8 cellular contexts compared by ENCODE assay signal in genomic region chr15:31263751-31264533, GRCh38.
DNase-seq lines count a peak whose midpoint lies in the region; ATAC-seq, FAIRE-seq and TF ChIP-seq lines count a peak whose summit lies in the region.

No MANE protein-coding gene starts in this region.

- no TSS peak for BruUV-seq in HepG2 (replicated peaks; lab: Mats Ljungman, UMichigan)

- H3K4me1 ChIP-seq in KMS-11 (ENCODE audit: low read depth, poor library complexity, severe bottlenecking) (peaks cover 97% of the 10 kb centered on the region), adrenal gland (replicated peaks in 1 of 2) (peaks cover 6 to 32% of the 10 kb centered on the region in 2 donors), HepG2 (ENCODE audit: insufficient read depth, low read length) (peaks cover 80% of the 10 kb centered on the region)

- 51 to 67% (median 57%) methylated on average over 11 to 24 of the region's 24 CpGs for WGBS in adrenal gland, 4 donors
- 94% methylated on average over 21 of the region's 24 CpGs for WGBS in HepG2 (ENCODE audit: low lambda C conversion rate)

- H3K79me2 ChIP-seq in KMS-11 (ENCODE audit: insufficient read depth, low read depth): no peaks in the 10 kb centered on the region
- no peaks in the 10 kb centered on the region for H3K79me2 ChIP-seq in HepG2 (ENCODE audit: insufficient read depth, low read length)

- ATAC-seq in HepG2: no peak

- H2AFZ ChIP-seq in KMS-11 (ENCODE audit: low read depth) (no peak overlapping the region), HepG2 (ENCODE audit: low read length) (no peak overlapping the region)

- peak; percentile 37 to 89 (median 61) for DNase-seq in T-helper 2 cell
- peak; percentile 45 to 85 (median 67) for DNase-seq in adrenal gland
- DNase-seq in HepG2 (ENCODE audit: low spot score): no peak
- DNase-seq in stimulated activated CD4-positive, alpha-beta T cell treated with anti-CD3 and anti-CD28 coated beads, TNF-alpha, amount 100 ng/mL, for 4 hours (ENCODE audit: low read depth in 3 of 3): peak; percentile 42 to 57 (median 52)
- DNase-seq in foreskin fibroblast: no peak
- DNase-seq in NCI-H526 treated with DMSO at 0.1 percent for 48 hours (lab: John Stamatoyannopoulos, UW): no peak

- intact Hi-C loops in adrenal gland (cut with DNase I): loop anchor here in 1 of 2 donors (5.0 kb wide), 1 partner anchor 52 kb away; no protein-coding TSS in a partner anchor
- intact Hi-C loops in HepG2 (cut with micrococcal nuclease; ENCODE audit: unreplicated experiment): no loop called here

- H3K9me3 ChIP-seq in adrenal gland (replicated peaks in 1 of 3) (no peaks in the 10 kb centered on the region), HepG2 (ENCODE audit: low read length) (no peaks in the 10 kb centered on the region)

- peak overlapping the region; percentile 71 for H3K9ac ChIP-seq in KMS-11
- no peak overlapping the region for H3K9ac ChIP-seq in HepG2 (ENCODE audit: insufficient read depth, low read depth, low read length)

- POLR2A ChIA-PET in HepG2 (lab: Yijun Ruan, JAX): interaction anchor here (0.9 to 3.4 kb wide), 6 partner anchors 11 to 62 kb away, joined by 3 to 26 read pairs (median 14); partner anchors contain the start of gene KLF13

- TF ChIP-seq EP300 in HepG2 (IDR thresholded peaks at IDR 0.05; ENCODE audit: low read depth in 2 of 2, low read length in 2 of 2): no peak
- TF ChIP-seq EP300 in HepG2 (CRISPR knock-in tag; IDR thresholded peaks at IDR 0.05; ENCODE audit: borderline replicate concordance): no peak

- H4K20me1 ChIP-seq in KMS-11 (ENCODE audit: insufficient read depth) (no peaks in the 10 kb centered on the region), HepG2 (ENCODE audit: insufficient read depth, low read length) (no peaks in the 10 kb centered on the region)

- TF ChIP-seq CTCF in GM12873 (IDR thresholded peaks at IDR 0.05; ENCODE audit: insufficient read depth, low read depth, low read length, missing control alignments) (peak; percentile 5), KMS-11 (conservative IDR thresholded peaks at IDR 0.05; ENCODE audit: low read depth, low read length) (no peak), adrenal gland (IDR thresholded peaks at IDR 0.05) (no peak), HepG2 (CRISPR knock-in tag; IDR thresholded peaks at IDR 0.05) (no peak; the same call in 1 of the 2 replicates), foreskin fibroblast (IDR thresholded peaks at IDR 0.05; ENCODE audit: low read depth, low read length) (no peak)

- H3K4me2 ChIP-seq in KMS-11: peak overlapping the region; percentile 67
- H3K4me2 ChIP-seq in HepG2 (ENCODE audit: low read depth, low read length): no peak overlapping the region

- in situ Hi-C loops in HepG2 (cut with HindIII; ENCODE audit: extremely low pct_ligation_motif_present, low pct_unique_long_range_greater_than_20kb): no loop called here

- FAIRE-seq in HepG2 (lab: Jason Lieb, UNC): no peak

- H3K27ac ChIP-seq in KMS-11 (peak overlapping the region; percentile 91), adrenal gland (peak overlapping the region in 4 of 5 donors; percentile 24 to 89 (median 67)), HepG2 (ENCODE audit: extremely low read length, insufficient read depth, low read length) (no peak overlapping the region)

- TF ChIP-seq RAD21 in HepG2 (CRISPR knock-in tag; IDR thresholded peaks at IDR 0.05): no peak

- no peaks in the 10 kb centered on the region for H3K27me3 ChIP-seq in KMS-11 (ENCODE audit: insufficient read depth, low read depth)
- no peaks in the 10 kb centered on the region for H3K27me3 ChIP-seq in adrenal gland
- no peaks in the 10 kb centered on the region for H3K27me3 ChIP-seq in HepG2 (ENCODE audit: control insufficient read depth in 1 of 2, insufficient read depth in 2 of 2, low read length in 2 of 2)

- H3K4me3 ChIP-seq in KMS-11 (IDR thresholded peaks at IDR 0.05; ENCODE audit: insufficient read depth, low read depth, low read length): no peak overlapping the region
- H3K4me3 ChIP-seq in adrenal gland: no peak overlapping the region
- no peak overlapping the region for H3K4me3 ChIP-seq in HepG2 (replicated peaks in 1 of 3; ENCODE audit: insufficient read depth in 1 of 3, low read depth in 2 of 3, low read length in 3 of 3)
- H3K4me3 ChIP-seq in foreskin fibroblast (ENCODE audit: low read depth in 1 of 2, low read length in 2 of 2): no peak overlapping the region

- CTCF ChIA-PET in HepG2 (lab: Yijun Ruan, JAX; ENCODE audit: low intra/inter-chr PET ratio, low total read pairs): no interaction called here

- H3K36me3 ChIP-seq in KMS-11 (ENCODE audit: insufficient read depth): no peaks in the 10 kb centered on the region
- no peaks in the 10 kb centered on the region for H3K36me3 ChIP-seq in adrenal gland (replicated peaks in 1 of 2)
- no peaks in the 10 kb centered on the region for H3K36me3 ChIP-seq in HepG2 (replicated peaks in 1 of 2; ENCODE audit: control insufficient read depth in 1 of 2, insufficient read depth in 2 of 2, low read length in 2 of 2)

- no peak for TF ChIP-seq POLR2A in adrenal gland (IDR thresholded peaks at IDR 0.05)
- TF ChIP-seq POLR2A in HepG2 (IDR thresholded peaks at IDR 0.05; ENCODE audit: insufficient read depth in 1 of 2, low read depth in 2 of 2, low read length in 2 of 2): no peak

TF ChIP-seq in HepG2, 621 proteins besides CTCF, POLR2A, EP300 and RAD21:
- no peak for TF ChIP-seq SPEN (CRISPR knock-in tag; IDR thresholded peaks at IDR 0.05; ENCODE audit: low read depth)
- no peak for TF ChIP-seq ZSCAN31 (CRISPR knock-in tag; IDR thresholded peaks at IDR 0.05; ENCODE audit: low read depth)
- no peak for TF ChIP-seq ZNF264 (CRISPR knock-in tag; IDR thresholded peaks at IDR 0.05)
- TF ChIP-seq ZNF768 (CRISPR knock-in tag; IDR thresholded peaks at IDR 0.05): peak; percentile 25; the same call in 1 of the 2 replicates
- no peak for TF ChIP-seq ZBTB10 (CRISPR knock-in tag; IDR thresholded peaks at IDR 0.05; ENCODE audit: borderline replicate concordance)
- TF ChIP-seq ZNF839 (CRISPR knock-in tag; IDR thresholded peaks at IDR 0.05; ENCODE audit: borderline replicate concordance): no peak
- 0 out of 2 replicates have a peak, but pooled peaks have one; percentile 51 for TF ChIP-seq HNRNPL (IDR thresholded peaks at IDR 0.05; ENCODE audit: low read depth, low read length)
- TF ChIP-seq HNRNPK (IDR thresholded peaks at IDR 0.05; ENCODE audit: low read depth, low read length, poor library complexity, severe bottlenecking): no peak
- TF ChIP-seq SALL2 (CRISPR knock-in tag; IDR thresholded peaks at IDR 0.05): no peak
- TF ChIP-seq DNMT1 (CRISPR knock-in tag; IDR thresholded peaks at IDR 0.05): no peak
- TF ChIP-seq RBAK (CRISPR knock-in tag; IDR thresholded peaks at IDR 0.05): no peak

Comparison
In these comparisons a context has a peak if more than half of its experiments do, and no peak if none do; other contexts are left out.
1. DNase-seq: peak in T-helper 2 cell (5 of 5), adrenal gland (7 of 7) and stimulated activated CD4-positive, alpha-beta T cell treated with anti-CD3 and anti-CD28 coated beads, TNF-alpha, amount 100 ng/mL, for 4 hours (3 of 3); none in HepG2 (single experiment), foreskin fibroblast (0 of 2) and NCI-H526 treated with DMSO at 0.1 percent for 48 hours (single experiment).